Comparison of ENCODE assay signal across 11 cellular contexts in genomic region chr1:234968470-234968869, GRCh38.
DNase-seq lines count a peak whose midpoint lies in the region; ATAC-seq and TF ChIP-seq lines count a peak whose summit lies in the region.
"Had no signal": no experiment of that assay in that cellular context is flagged by ENCODE, and none has a peak within 500 bp of the region (broad histone marks: within the 10 kb centered on the region; RNA-seq: fewer than 3 reads in every experiment).

No MANE protein-coding gene starts in this region.

- H3K79me2 ChIP-seq in OCI-LY1 (ENCODE audit: insufficient read depth, low read length): no peaks in the 10 kb centered on the region

- CTCF ChIA-PET in activated CD4-positive, alpha-beta T cell treated with anti-CD3 and anti-CD28 coated beads for 36 hours (lab: Charles Lee): no interaction called here

- H3K4me1 ChIP-seq in OCI-LY1 (ENCODE audit: insufficient read depth, low read length, severe bottlenecking): peaks cover 74% of the 10 kb centered on the region
- peaks cover 0 to 72% (median 32%) of the 10 kb centered on the region in 4 donors for H3K4me1 ChIP-seq in right lobe of liver
- H3K4me1 ChIP-seq in stomach smooth muscle (ENCODE audit: control insufficient read depth, insufficient read depth, low read length): peaks cover 64% of the 10 kb centered on the region

- DNase-seq in activated CD4-positive, alpha-beta T cell treated with anti-CD3 and anti-CD28 coated beads for 36 hours: peak; percentile 11
- DNase-seq in activated CD4-positive, alpha-beta T cell treated with anti-CD3 and anti-CD28 coated beads for 48 hours: no peak
- peak in 1 of 3 donors; percentile 65 for DNase-seq in right lobe of liver
- no peak for DNase-seq in NCI-H187 treated with DMSO at 0.1 percent for 48 hours (lab: John Stamatoyannopoulos, UW)
- DNase-seq: hippocampal formation, NCI-H748 treated with DMSO at 0.1 percent for 48 hours had no signal

- no peaks in the 10 kb centered on the region for H3K27me3 Mint-ChIP-seq in activated CD4-positive, alpha-beta T cell treated with anti-CD3 and anti-CD28 coated beads for 36 hours

- H3K4me3 ChIP-seq in OCI-LY1 (ENCODE audit: low read depth, low read length, poor library complexity, severe bottlenecking) (no peak overlapping the region), right lobe of liver (no peak overlapping the region), stomach smooth muscle (ENCODE audit: low read length in 2 of 2) (no peak overlapping the region)

- H3K36me3 ChIP-seq in OCI-LY1 (ENCODE audit: insufficient read depth, low read length): no peaks in the 10 kb centered on the region
- H3K36me3 ChIP-seq in right lobe of liver: no peaks in the 10 kb centered on the region
- H3K36me3 ChIP-seq in stomach smooth muscle (ENCODE audit: control insufficient read depth in 2 of 2, insufficient read depth in 2 of 2, low read length in 2 of 2): no peaks in the 10 kb centered on the region

- H4K20me1 ChIP-seq in OCI-LY1 (ENCODE audit: insufficient read depth, low read length): no peaks in the 10 kb centered on the region

- intact Hi-C loops in activated CD4-positive, alpha-beta T cell treated with anti-CD3 and anti-CD28 coated beads for 36 hours (cut with DNase I, micrococcal nuclease): loop anchor here in 1 of 2 experiments (10.0 kb wide), 1 partner anchor 464 kb away; no protein-coding TSS in a partner anchor
- intact Hi-C loops in right lobe of liver (cut with DNase I): loop anchor here in 1 of 2 donors (10.0 kb wide), 1 partner anchor 364 kb away; no protein-coding TSS in a partner anchor

- H3K27ac ChIP-seq in OCI-LY1 (ENCODE audit: low read depth, low read length, poor library complexity, severe bottlenecking): peak overlapping the region; percentile 88
- peak overlapping the region; percentile 95 to 99 (median 98) for H3K27ac ChIP-seq in right lobe of liver
- H3K27ac ChIP-seq in stomach smooth muscle (ENCODE audit: low read length): peak overlapping the region; percentile 97
- H3K27ac ChIP-seq: KMS-11 had no signal

- H3K27ac Mint-ChIP-seq in activated CD4-positive, alpha-beta T cell treated with anti-CD3 and anti-CD28 coated beads for 36 hours: no peak overlapping the region

- POLR2A ChIA-PET in activated CD4-positive, alpha-beta T cell treated with anti-CD3 and anti-CD28 coated beads for 36 hours (lab: Charles Lee): no interaction called here

- H3K4me2 ChIP-seq in OCI-LY1 (ENCODE audit: low read length): peak overlapping the region; percentile 20
- H3K4me2 ChIP-seq: KMS-11 had no signal

- no peak for TF ChIP-seq POLR2A in right lobe of liver (IDR thresholded peaks at IDR 0.05)
- no peak for TF ChIP-seq POLR2A in GM18505 (IDR thresholded peaks at IDR 0.05; ENCODE audit: borderline replicate concordance, extremely low read depth, insufficient read depth, insufficient read length)

- H3K36me3 Mint-ChIP-seq in activated CD4-positive, alpha-beta T cell treated with anti-CD3 and anti-CD28 coated beads for 36 hours (ENCODE audit: low read depth): peaks cover 11% of the 10 kb centered on the region

- no peaks in the 10 kb centered on the region for H3K27me3 ChIP-seq in OCI-LY1 (ENCODE audit: insufficient read depth, low read length)
- H3K27me3 ChIP-seq in right lobe of liver: no peaks in the 10 kb centered on the region
- H3K27me3 ChIP-seq in stomach smooth muscle (ENCODE audit: control insufficient read depth in 1 of 2, insufficient read depth in 2 of 2, low read length in 2 of 2): no peaks in the 10 kb centered on the region

- peak overlapping the region; percentile 29; the same call in 1 of the 2 replicates for H3K9ac ChIP-seq in OCI-LY1 (ENCODE audit: low read length)
- H3K9ac ChIP-seq in stomach smooth muscle (ENCODE audit: low read length in 2 of 2): peak overlapping the region in 1 of 2 donors; percentile 83
- H3K9ac ChIP-seq: KMS-11 had no signal

- TF ChIP-seq CTCF in OCI-LY1 (IDR thresholded peaks at IDR 0.05; ENCODE audit: low read length): no peak
- no peak for TF ChIP-seq CTCF in right lobe of liver (IDR thresholded peaks at IDR 0.05)

- H3F3A ChIP-seq in OCI-LY1 (ENCODE audit: insufficient read depth, low read length): no peaks in the 10 kb centered on the region

- no peaks in the 10 kb centered on the region for H3K9me2 ChIP-seq in OCI-LY1 (ENCODE audit: low read depth, low read length)

- H3K9me3 Mint-ChIP-seq in activated CD4-positive, alpha-beta T cell treated with anti-CD3 and anti-CD28 coated beads for 36 hours (ENCODE audit: low read depth): no peaks in the 10 kb centered on the region

- H3K4me1 Mint-ChIP-seq in activated CD4-positive, alpha-beta T cell treated with anti-CD3 and anti-CD28 coated beads for 36 hours: peaks cover 74% of the 10 kb centered on the region

- 48% methylated on average over 4 of the region's 4 CpGs for WGBS in right lobe of liver (ENCODE audit: insufficient coverage, low coverage, low lambda C conversion rate, missing lambda C conversion rate)

- no peak for ATAC-seq in activated CD4-positive, alpha-beta T cell treated with anti-CD3 and anti-CD28 coated beads for 36 hours
- ATAC-seq in right lobe of liver (no peak), GM18505 (IDR thresholded peaks at IDR 0.05; ENCODE audit: unreplicated experiment) (no peak), GM21825 (IDR thresholded peaks at IDR 0.05; ENCODE audit: unreplicated experiment) (no peak)

- no peak overlapping the region for H3K4me3 Mint-ChIP-seq in activated CD4-positive, alpha-beta T cell treated with anti-CD3 and anti-CD28 coated beads for 36 hours

- H2AFZ ChIP-seq in OCI-LY1 (ENCODE audit: low read length): no peak overlapping the region

- H3K9me3 ChIP-seq in OCI-LY1 (ENCODE audit: low read length): no peaks in the 10 kb centered on the region
- no peaks in the 10 kb centered on the region for H3K9me3 ChIP-seq in right lobe of liver
- no peaks in the 10 kb centered on the region for H3K9me3 ChIP-seq in stomach smooth muscle (ENCODE audit: control insufficient read depth in 2 of 2, low read length in 2 of 2)
